ENCODE assay signal across 31 cellular contexts in the genomic region with DNA sequence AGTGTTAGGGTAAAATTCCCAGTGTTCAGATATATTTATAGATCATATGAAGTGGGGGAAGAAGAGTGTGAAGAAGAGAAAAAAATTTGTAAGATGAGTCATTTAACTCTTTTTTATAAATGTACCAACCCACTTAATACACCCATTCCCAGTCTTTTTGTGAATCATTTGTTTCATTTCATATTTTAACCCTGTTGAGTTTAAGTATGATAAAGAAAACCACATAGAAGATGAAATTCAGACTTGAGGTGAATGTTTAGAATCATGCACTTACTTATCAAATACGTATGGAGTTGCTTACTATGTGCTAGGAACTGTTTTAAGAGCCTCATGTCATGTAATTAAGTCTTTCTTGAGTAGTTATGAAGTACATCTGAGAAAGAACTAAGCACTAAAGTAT. TPM values are rescaled to one million over a fixed set of nuclear protein-coding genes. Genes with fewer than 3 reads are reported as not detected.
"Had no signal": no experiment of that assay in that cellular context is flagged by ENCODE, and none has a peak within 500 bp of the region (broad histone marks: within the 10 kb centered on the region; RNA-seq: fewer than 3 reads in every experiment).

No MANE protein-coding gene starts in this region.

- H3K36me3 ChIP-seq: ascending aorta, breast epithelium, colonic mucosa, left lung, neural progenitor cell, sigmoid colon, spleen, suprapubic skin, tibial nerve had no signal

- FAIRE-seq: endothelial cell of umbilical vein, frontal cortex, TTC549, urothelium cell line had no signal

- H3K9me3 Mint-ChIP-seq: central memory CD8-positive, alpha-beta T cell; effector memory CD8-positive, alpha-beta T cell; immature natural killer cell had no signal

- H3K9me3 ChIP-seq: ascending aorta, breast epithelium, colonic mucosa, sigmoid colon, suprapubic skin had no signal

- H3K36me3 Mint-ChIP-seq: immature natural killer cell, neural progenitor cell had no signal

- DNase-seq: activated CD4-positive, alpha-beta T cell treated with anti-CD3 and anti-CD28 coated beads for 1 hour; activated CD4-positive, alpha-beta T cell treated with anti-CD3 and anti-CD28 coated beads, Interleukin-2, amount 50 U/mL, for 4 hours; activated CD8-positive, alpha-beta memory T cell treated with anti-CD3 and anti-CD28 coated beads for 24 hours; activated CD8-positive, alpha-beta memory T cell treated with anti-CD3 and anti-CD28 coated beads, Interleukin-2, amount 50 U/mL, for 4 hours; activated naive CD4-positive, alpha-beta T cell treated with Interleukin-2 at 50 U/mL for 16 hours; colonic mucosa; effector memory CD8-positive, alpha-beta T cell; glutamatergic neuron; immature natural killer cell; kidney glomerular epithelial cell; left lung; naive thymus-derived CD8-positive, alpha-beta T cell; retina; sigmoid colon; spleen; stimulated activated CD4-positive, alpha-beta T cell treated with anti-CD3 and anti-CD28 coated beads, Interleukin-4, amount 100 ng/mL, for 1 hour; stimulated activated naive CD4-positive, alpha-beta T cell treated with Interleukin-2 at 50 U/mL for 16 hours; T-helper 1 cell had no signal

- H3K27ac ChIP-seq: breast epithelium, colonic mucosa, hepatocyte, left lung, neural progenitor cell, spleen, suprapubic skin, tibial nerve had no signal

- H3K4me1 ChIP-seq: breast epithelium, colonic mucosa, neural progenitor cell, spleen, suprapubic skin, tibial nerve had no signal

- H3K27ac Mint-ChIP-seq: effector memory CD8-positive, alpha-beta T cell; immature natural killer cell; naive thymus-derived CD8-positive, alpha-beta T cell; neural progenitor cell had no signal

- H3K4me2 ChIP-seq: hepatocyte, neural progenitor cell had no signal

- H3K9ac ChIP-seq: neural progenitor cell had no signal

- H3K4me3 Mint-ChIP-seq: central memory CD8-positive, alpha-beta T cell; effector memory CD8-positive, alpha-beta T cell; immature natural killer cell; naive thymus-derived CD8-positive, alpha-beta T cell; neural progenitor cell had no signal

- H3K4me1 Mint-ChIP-seq: central memory CD8-positive, alpha-beta T cell; immature natural killer cell; naive thymus-derived CD8-positive, alpha-beta T cell had no signal

- H2AFZ ChIP-seq: hepatocyte, neural progenitor cell had no signal

- H3K4me3 ChIP-seq: ascending aorta, breast epithelium, colonic mucosa, dorsolateral prefrontal cortex, hepatocyte, left lung, lung, neural progenitor cell, sigmoid colon, spleen, suprapubic skin, tibial nerve had no signal

- H3K27me3 ChIP-seq: ascending aorta, breast epithelium, colonic mucosa, dorsolateral prefrontal cortex, hepatocyte, left lung, neural progenitor cell, sigmoid colon, spleen, suprapubic skin, tibial nerve had no signal

- H3K79me2 ChIP-seq: hepatocyte had no signal

RNA-seq across cellular contexts. Expression of a gene that starts 56.6 kb away (rescaled TPM):
- total RNA-seq: ascending aorta, endothelial cell of umbilical vein had no signal
- polyA plus RNA-seq: endothelial cell of umbilical vein had no signal
